Comparison of ENCODE assay signal across 18 cellular contexts in genomic region chr13:59374720-59375119, GRCh38.
DNase-seq lines count a peak whose midpoint lies in the region; ATAC-seq and TF ChIP-seq lines count a peak whose summit lies in the region.
"Had no signal": no experiment of that assay in that cellular context is flagged by ENCODE, and none has a peak within 500 bp of the region (broad histone marks: within the 10 kb centered on the region; RNA-seq: fewer than 3 reads in every experiment).

No MANE protein-coding gene starts in this region.

- peaks cover 3% of the 10 kb centered on the region for H3K79me1 ChIP-seq in trophoblast cell (ENCODE audit: low read length)

- H4K91ac ChIP-seq in trophoblast cell (ENCODE audit: low read depth, low read length) = no peak overlapping the region

- no peaks in the 10 kb centered on the region for H3K9me3 ChIP-seq in trophoblast cell (ENCODE audit: insufficient read depth, low read depth, low read length)
- H3K9me3 ChIP-seq: BE2C, SJSA1 had no signal

- no peak overlapping the region for H3K14ac ChIP-seq in trophoblast cell (ENCODE audit: low read length)

- H2BK5ac ChIP-seq in trophoblast cell (ENCODE audit: low read depth, low read length, poor library complexity) = no peak overlapping the region

- no peaks in the 10 kb centered on the region; the same call in 1 of the 3 replicates for H3K4me1 Mint-ChIP-seq in GM23338
- H3K4me1 Mint-ChIP-seq in endothelial cell (ENCODE audit: unreplicated experiment) = peaks cover 19% of the 10 kb centered on the region
- H3K4me1 Mint-ChIP-seq: CD4-positive, alpha-beta memory T cell had no signal

- H4K8ac ChIP-seq in trophoblast cell (ENCODE audit: low read depth, low read length) = no peak overlapping the region

- no peak overlapping the region for H2AK5ac ChIP-seq in trophoblast cell (ENCODE audit: low read length)

- H3K4me1 ChIP-seq in GM23338 (ENCODE audit: insufficient read depth) = no peaks in the 10 kb centered on the region; the same call in 1 of the 2 replicates
- peaks cover 3 to 12% of the 10 kb centered on the region in 2 experiments for H3K4me1 ChIP-seq in trophoblast cell (ENCODE audit: control insufficient read depth in 1 of 2, insufficient read depth in 2 of 2, low read length in 2 of 2)
- H3K4me1 ChIP-seq: BE2C, SJSA1 had no signal

- no peaks in the 10 kb centered on the region for H4K20me1 ChIP-seq in GM23338 (replicated peaks; ENCODE audit: insufficient read depth)

- peak overlapping the region; percentile 44 for H2AFZ ChIP-seq in GM23338
- no peak overlapping the region for H2AFZ ChIP-seq in trophoblast cell (ENCODE audit: insufficient read depth, low read length, poor library complexity)

- no peak overlapping the region for H3K18ac ChIP-seq in trophoblast cell (ENCODE audit: low read length)

- H2BK120ac ChIP-seq in trophoblast cell (ENCODE audit: insufficient read depth, low read length, poor library complexity) = no peak overlapping the region

- H3K27me3 Mint-ChIP-seq in GM23338 (ENCODE audit: insufficient read depth, low read depth, poor library complexity) (no peaks in the 10 kb centered on the region), endothelial cell (ENCODE audit: unreplicated experiment) (peaks cover 5% of the 10 kb centered on the region)

- H3K36me3 Mint-ChIP-seq in GM23338 (ENCODE audit: low read depth) (no peaks in the 10 kb centered on the region; the same call in 2 of the 3 replicates), endothelial cell (ENCODE audit: low read depth, unreplicated experiment) (peaks cover 10% of the 10 kb centered on the region)
- H3K36me3 Mint-ChIP-seq: CD4-positive, alpha-beta memory T cell had no signal

- H2BK12ac ChIP-seq in trophoblast cell (ENCODE audit: low read length) = no peak overlapping the region

- no peaks in the 10 kb centered on the region for H3K36me3 ChIP-seq in GM23338 (ENCODE audit: insufficient read depth)
- H3K36me3 ChIP-seq in trophoblast cell (ENCODE audit: control insufficient read depth in 1 of 2, insufficient read depth in 2 of 2, low read length in 2 of 2) = peaks cover 0 to 2% of the 10 kb centered on the region in 2 experiments
- H3K36me3 ChIP-seq: BE2C, SJSA1 had no signal

- H3K23ac ChIP-seq in trophoblast cell (ENCODE audit: low read length) = no peak overlapping the region

- no peak overlapping the region for H3K4me3 Mint-ChIP-seq in GM23338
- H3K4me3 Mint-ChIP-seq in endothelial cell (ENCODE audit: unreplicated experiment) = no peak overlapping the region
- H3K4me3 Mint-ChIP-seq: CD4-positive, alpha-beta memory T cell had no signal

- no peak overlapping the region for H4K12ac ChIP-seq in trophoblast cell (ENCODE audit: low read depth, low read length)

- H3K4me2 ChIP-seq in GM23338 (no peak overlapping the region), trophoblast cell (ENCODE audit: low read length) (peak overlapping the region; percentile 35)

- no peaks in the 10 kb centered on the region for H3F3A ChIP-seq in GM23338 (replicated peaks; ENCODE audit: low read depth)

- peaks cover 9% of the 10 kb centered on the region; the same call in 1 of the 3 replicates for H3K9me3 Mint-ChIP-seq in GM23338
- H3K9me3 Mint-ChIP-seq in endothelial cell (ENCODE audit: unreplicated experiment) = no peaks in the 10 kb centered on the region

- WGBS in trophoblast cell (ENCODE audit: extremely low coverage, insufficient coverage, insufficient read length) = no CpG with 5 or more reads among the region's 3 CpGs

- no peak overlapping the region for H3K27ac ChIP-seq in GM23338 (ENCODE audit: low read depth)
- peak overlapping the region; percentile 76 for H3K27ac ChIP-seq in trophoblast cell (ENCODE audit: low read depth, low read length)
- H3K27ac ChIP-seq: SJSA1 had no signal

- no peak for DNase-seq in GM23338 (ENCODE audit: low spot score)
- DNase-seq in NCI-H2171 treated with DMSO at 0.1 percent for 48 hours (lab: John Stamatoyannopoulos, UW) = peak; percentile 73
- DNase-seq in endothelial cell (ENCODE audit: low spot score) = no peak
- peak; percentile 2 to 46 for DNase-seq in trophoblast cell
- no peak for DNase-seq in AG20443 (ENCODE audit: low spot score)
- DNase-seq in NCI-H146 treated with DMSO at 0.1 percent for 48 hours (lab: John Stamatoyannopoulos, UW; ENCODE audit: unreplicated experiment) = no peak
- DNase-seq in epidermal melanocyte (ENCODE audit: insufficient read length, low spot score) = no peak
- DNase-seq: ACHN; BE2C; CD4-positive, alpha-beta memory T cell; HCEC 1CT; NCI-H1092 treated with DMSO at 0.1 percent for 48 hours; NCI-H187; NCI-H226; NCI-H526; PC-3 had no signal

- TF ChIP-seq CTCF in GM23338 (conservative IDR thresholded peaks at IDR 0.05; ENCODE audit: low read depth in 2 of 2) (no peak), endothelial cell (IDR thresholded peaks at IDR 0.05; ENCODE audit: unreplicated experiment) (no peak)

- H3K27ac Mint-ChIP-seq in GM23338 (no peak overlapping the region), endothelial cell (ENCODE audit: unreplicated experiment) (peak overlapping the region; percentile 33)
- H3K27ac Mint-ChIP-seq: CD4-positive, alpha-beta memory T cell had no signal

- no peaks in the 10 kb centered on the region for H3K27me3 ChIP-seq in GM23338 (ENCODE audit: insufficient read depth)
- no peaks in the 10 kb centered on the region for H3K27me3 ChIP-seq in trophoblast cell (ENCODE audit: insufficient read depth, low read length)
- H3K27me3 ChIP-seq: BE2C, SJSA1 had no signal

- H3K79me2 ChIP-seq in GM23338 (replicated peaks; ENCODE audit: insufficient read depth) (no peaks in the 10 kb centered on the region), trophoblast cell (ENCODE audit: control insufficient read depth, insufficient read depth, low read length, poor library complexity) (no peaks in the 10 kb centered on the region)

- H3K9me2 ChIP-seq in GM23338 (ENCODE audit: insufficient read depth) = 0 out of 2 replicates have a peak, but pooled peaks cover 11% of the 10 kb centered on the region

- no peak overlapping the region for H3K9ac ChIP-seq in trophoblast cell (ENCODE audit: low read length)

- H3K4ac ChIP-seq in trophoblast cell (ENCODE audit: low read depth, low read length) = no peak overlapping the region

- no peak for ATAC-seq in GM23338
- ATAC-seq: K562, PC-3 had no signal

- H3K4me3 ChIP-seq in GM23338 = no peak overlapping the region
- no peak overlapping the region for H3K4me3 ChIP-seq in trophoblast cell (ENCODE audit: low read depth, low read length)
- H3K4me3 ChIP-seq: K562, SJSA1 had no signal

TF ChIP-seq in GM23338, 12 proteins besides CTCF, POLR2A, EP300 and RAD21 (continues in another document):
- no peak for TF ChIP-seq EZH2phosphoT487 (IDR thresholded peaks at IDR 0.05; ENCODE audit: unreplicated experiment)
- no peak for TF ChIP-seq POLR2AphosphoS5 (IDR thresholded peaks at IDR 0.05; ENCODE audit: low read depth)
- TF ChIP-seq CREB1 (CRISPR knock-in tag; IDR thresholded peaks at IDR 0.05; ENCODE audit: low read depth) = no peak

Comparison
In these comparisons a context has a peak if more than half of its experiments do, and no peak if none do; other contexts are left out.
1. DNase-seq: peak in NCI-H2171 treated with DMSO at 0.1 percent for 48 hours (single experiment) and trophoblast cell (2 of 2); none in GM23338 (single experiment), endothelial cell (single experiment), AG20443 (single experiment), NCI-H146 treated with DMSO at 0.1 percent for 48 hours (single experiment) and epidermal melanocyte (single experiment).